In the genomic region with DNA sequence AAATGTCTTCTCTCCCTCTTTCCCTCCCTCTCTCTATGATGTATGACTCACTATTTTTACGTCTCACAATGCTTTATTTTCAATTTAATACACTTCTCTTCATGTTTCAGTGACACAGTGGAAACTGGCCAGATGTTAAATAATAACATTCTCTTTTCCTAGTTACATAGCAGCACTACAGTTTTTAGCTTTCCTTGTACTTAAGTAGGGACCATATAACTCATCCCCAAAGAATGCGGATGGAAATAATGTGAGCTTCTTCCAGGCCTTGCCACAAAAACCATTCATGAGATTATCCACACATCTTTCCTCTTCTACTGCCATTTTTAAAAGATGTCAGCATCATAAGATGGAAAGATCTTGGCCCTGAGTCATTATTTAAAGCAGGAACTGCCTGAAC, we compare ENCODE assay signal across 13 cellular contexts.
DNase-seq lines count a peak whose midpoint lies in the region; ATAC-seq and TF ChIP-seq lines count a peak whose summit lies in the region.
"Had no signal": no experiment of that assay in that cellular context is flagged by ENCODE, and none has a peak within 500 bp of the region (broad histone marks: within the 10 kb centered on the region; RNA-seq: fewer than 3 reads in every experiment).

No MANE protein-coding gene starts in this region.

- no peaks in the 10 kb centered on the region for H3K36me3 Mint-ChIP-seq in CD4-positive, alpha-beta T cell (ENCODE audit: low read depth)
- H3K36me3 Mint-ChIP-seq: activated naive CD4-positive, alpha-beta T cell treated with anti-CD3 and anti-CD28 coated beads, Interleukin-2, amount 50 U/mL, for 24 hours had no signal

- no peak overlapping the region for H3K27ac Mint-ChIP-seq in CD4-positive, alpha-beta T cell
- H3K27ac Mint-ChIP-seq: activated naive CD4-positive, alpha-beta T cell treated with anti-CD3 and anti-CD28 coated beads, Interleukin-2, amount 50 U/mL, for 24 hours had no signal

- WGBS in hepatocyte (ENCODE audit: low lambda C conversion rate, missing lambda C conversion rate), result 49% methylated on average over 2 of the region's 2 CpGs

- H3K4me1 ChIP-seq in hepatocyte (ENCODE audit: insufficient read depth), result no peaks in the 10 kb centered on the region
- H3K4me1 ChIP-seq: HAP-1, tibial nerve had no signal

- intact Hi-C loops in CD4-positive, alpha-beta T cell (cut with DNase I, micrococcal nuclease), result no loop called here

- CTCF ChIA-PET in CD4-positive, alpha-beta T cell (lab: Charles Lee), result no interaction called here

- no peaks in the 10 kb centered on the region for H3K9me3 ChIP-seq in hepatocyte (ENCODE audit: low read depth)
- no peaks in the 10 kb centered on the region for H3K9me3 ChIP-seq in CD4-positive, alpha-beta T cell (ENCODE audit: control insufficient read depth, low read length)
- H3K9me3 ChIP-seq: HAP-1, tibial nerve had no signal

- ATAC-seq in GM18867 (IDR thresholded peaks at IDR 0.05; ENCODE audit: unreplicated experiment) (no peak), GM18873 (IDR thresholded peaks at IDR 0.05; ENCODE audit: low FRiP score, unreplicated experiment) (no peak)
- no peak for ATAC-seq in CD4-positive, alpha-beta T cell (ENCODE audit: poor library complexity)

- in situ Hi-C loops in ACHN (cut with HindIII; ENCODE audit: low pct_ligation_motif_present, low pct_unique_long_range_greater_than_20kb, low sequenced_read_pairs), result no loop called here

- no peaks in the 10 kb centered on the region for H4K20me1 ChIP-seq in hepatocyte (ENCODE audit: insufficient read depth, poor library complexity, severe bottlenecking)

- no peaks in the 10 kb centered on the region for H3K4me1 Mint-ChIP-seq in CD4-positive, alpha-beta T cell (ENCODE audit: low read depth)
- H3K4me1 Mint-ChIP-seq: activated naive CD4-positive, alpha-beta T cell treated with anti-CD3 and anti-CD28 coated beads, Interleukin-2, amount 50 U/mL, for 24 hours had no signal

- no peak overlapping the region for H2AFZ ChIP-seq in hepatocyte

- no peak overlapping the region for H3K4me2 ChIP-seq in hepatocyte

- POLR2A ChIA-PET in CD4-positive, alpha-beta T cell (lab: Charles Lee), result no interaction called here

- H3K4me3 ChIP-seq in hepatocyte, result no peak overlapping the region
- H3K4me3 ChIP-seq: HAP-1, tibial nerve had no signal

- TF ChIP-seq CTCF in hepatocyte (IDR thresholded peaks at IDR 0.05; ENCODE audit: poor library complexity), result no peak
- no peak for TF ChIP-seq CTCF in CD4-positive, alpha-beta T cell (IDR thresholded peaks at IDR 0.05)

- no peaks in the 10 kb centered on the region for H3K79me2 ChIP-seq in hepatocyte

- no peaks in the 10 kb centered on the region for H3K27me3 ChIP-seq in hepatocyte
- no peaks in the 10 kb centered on the region for H3K27me3 ChIP-seq in CD4-positive, alpha-beta T cell (ENCODE audit: control insufficient read depth, insufficient read depth, low read length)
- H3K27me3 ChIP-seq: tibial nerve had no signal

- no peaks in the 10 kb centered on the region for H3K27me3 Mint-ChIP-seq in CD4-positive, alpha-beta T cell
- H3K27me3 Mint-ChIP-seq: activated naive CD4-positive, alpha-beta T cell treated with anti-CD3 and anti-CD28 coated beads, Interleukin-2, amount 50 U/mL, for 24 hours had no signal

- H3K4me3 Mint-ChIP-seq in CD4-positive, alpha-beta T cell, result no peak overlapping the region
- H3K4me3 Mint-ChIP-seq: activated naive CD4-positive, alpha-beta T cell treated with anti-CD3 and anti-CD28 coated beads, Interleukin-2, amount 50 U/mL, for 24 hours had no signal

- H3K36me3 ChIP-seq in hepatocyte (replicated peaks; ENCODE audit: insufficient read depth, low read depth), result no peaks in the 10 kb centered on the region
- H3K36me3 ChIP-seq: HAP-1, tibial nerve had no signal

- H3K9me3 Mint-ChIP-seq in CD4-positive, alpha-beta T cell, result peaks cover 13% of the 10 kb centered on the region

- H3K9me2 ChIP-seq in hepatocyte (replicated peaks; ENCODE audit: insufficient read depth), result no peaks in the 10 kb centered on the region

- DNase-seq in ACHN, result peak; percentile 35
- peak; percentile 88 for DNase-seq in HS-5 (ENCODE audit: low read depth)
- DNase-seq in brain pericyte (ENCODE audit: low read depth, low spot score), result peak; percentile 62
- DNase-seq in hepatocyte (ENCODE audit: low spot score), result peak; percentile 16
- DNase-seq in SW480 (ENCODE audit: low spot score), result no peak
- no peak for DNase-seq in CD4-positive, alpha-beta T cell
- DNase-seq: DMS79, Right ventricle myocardium superior had no signal

- H3K27ac ChIP-seq in hepatocyte, result no peak overlapping the region
- no peak overlapping the region for H3K27ac ChIP-seq in CD4-positive, alpha-beta T cell (ENCODE audit: low read depth, low read length)
- H3K27ac ChIP-seq: tibial nerve had no signal

Comparison
In these comparisons a context has a peak if more than half of its experiments do, and no peak if none do; other contexts are left out.
1. DNase-seq: peak in ACHN (single experiment), HS-5 (single experiment), brain pericyte (single experiment) and hepatocyte (single experiment); none in SW480 (single experiment) and CD4-positive, alpha-beta T cell (0 of 10).